8 cellular contexts compared by ENCODE assay signal in the genomic region with DNA sequence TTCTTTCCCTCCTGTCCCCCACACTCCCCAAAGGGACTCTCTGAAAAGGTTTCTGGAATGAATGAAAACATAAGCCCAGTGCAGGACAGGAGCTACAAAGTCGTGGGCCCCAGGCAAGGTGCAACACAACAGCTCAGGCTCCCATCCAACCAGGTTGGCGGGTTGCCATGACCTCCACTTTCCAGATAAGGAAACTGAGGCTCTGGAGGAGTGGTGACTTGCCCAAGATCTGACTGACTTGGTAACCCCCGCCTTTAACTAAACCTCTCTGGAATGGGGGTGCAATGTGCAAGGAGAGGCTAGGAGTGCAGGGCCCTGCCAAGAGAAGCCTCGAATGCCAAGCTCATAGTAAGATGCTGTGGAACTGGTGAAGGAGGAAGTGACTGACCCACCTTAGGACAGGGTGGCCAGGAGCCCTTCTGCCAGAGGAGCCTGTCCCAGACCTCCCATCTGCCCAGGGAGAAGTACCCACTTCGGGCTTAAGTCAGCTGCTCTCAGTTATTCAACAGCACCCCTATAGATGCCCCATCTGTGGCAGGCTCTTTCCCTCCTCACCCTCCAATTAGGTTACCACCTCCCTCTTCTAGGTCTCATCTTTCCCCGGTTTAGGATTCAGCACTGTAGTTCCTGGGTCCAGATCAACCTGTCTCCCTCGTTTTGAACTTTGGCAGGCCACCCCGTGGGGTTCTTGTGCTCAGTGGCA. TPM values are rescaled to one million over a fixed set of nuclear protein-coding genes. Genes with fewer than 3 reads are reported as not detected.
DNase-seq lines count a peak whose midpoint lies in the region; ATAC-seq and TF ChIP-seq lines count a peak whose summit lies in the region.

No MANE protein-coding gene starts in this region.

- peaks cover 0 to 20% of the 10 kb centered on the region in 2 donors for H3K4me1 ChIP-seq in breast epithelium
- peaks cover 0 to 19% of the 10 kb centered on the region in 2 donors for H3K4me1 ChIP-seq in muscle layer of duodenum (ENCODE audit: control insufficient read depth in 1 of 2, insufficient read depth in 2 of 2, low read length in 2 of 2)
- peaks cover 0 to 7% of the 10 kb centered on the region in 2 donors for H3K4me1 ChIP-seq in uterus

- intact Hi-C loops in Right ventricle myocardium superior (cut with DNase I) (no loop called here), cardiac septum (cut with DNase I) (loop anchor here (2.0 kb wide), 1 partner anchor 82 kb away; a partner anchor contains a TSS), breast epithelium (cut with DNase I; ENCODE audit: low total_unique reads) (no loop called here), uterus (cut with DNase I; ENCODE audit: low total_unique reads) (no loop called here)

- TF ChIP-seq CTCF in breast epithelium (IDR thresholded peaks at IDR 0.05) (no peak), uterus (IDR thresholded peaks at IDR 0.05) (no peak)

- H3K4me3 ChIP-seq in breast epithelium (peak overlapping the region; percentile 92 to 97 (median 93)), muscle layer of duodenum (ENCODE audit: low read depth in 1 of 2, low read length in 2 of 2) (peak overlapping the region; percentile 74 to 86), uterus (peak overlapping the region; percentile 89 to 97)

- H3K27ac ChIP-seq in breast epithelium (peak overlapping the region; percentile 94 to 96), muscle layer of duodenum (ENCODE audit: low read length) (peak overlapping the region; percentile 84), uterus (peak overlapping the region; percentile 90 to 95)

- TF ChIP-seq POLR2A in breast epithelium (IDR thresholded peaks at IDR 0.05) (no peak), uterus (IDR thresholded peaks at IDR 0.05) (no peak)

- ATAC-seq in Right ventricle myocardium superior (ENCODE audit: poor library complexity) (no peak), GM21515 (IDR thresholded peaks at IDR 0.05; ENCODE audit: unreplicated experiment) (no peak)

- H3K36me3 ChIP-seq in breast epithelium (no peaks in the 10 kb centered on the region), muscle layer of duodenum (ENCODE audit: control insufficient read depth in 1 of 2, insufficient read depth in 2 of 2, low read length in 2 of 2) (peaks cover 12 to 19% of the 10 kb centered on the region in 2 donors), uterus (no peaks in the 10 kb centered on the region)

- H3K9me3 ChIP-seq in breast epithelium (no peaks in the 10 kb centered on the region), muscle layer of duodenum (ENCODE audit: control insufficient read depth in 1 of 2, low read length in 2 of 2) (no peaks in the 10 kb centered on the region), uterus (no peaks in the 10 kb centered on the region)

- H3K27me3 ChIP-seq in breast epithelium: no peaks in the 10 kb centered on the region
- H3K27me3 ChIP-seq in muscle layer of duodenum (ENCODE audit: low read depth, low read length): no peaks in the 10 kb centered on the region
- no peaks in the 10 kb centered on the region for H3K27me3 ChIP-seq in uterus

- peak; percentile 73 for DNase-seq in Right ventricle myocardium superior
- DNase-seq in cardiac septum (ENCODE audit: low spot score): no peak
- peak in 1 of 2 donors; percentile 37 for DNase-seq in breast epithelium (ENCODE audit: low spot score in 2 of 2)
- DNase-seq in uterus: no peak
- DNase-seq in activated gamma-delta T cell treated with Interleukin-2 at 50 U/mL for 16 hours: no peak
- no peak for DNase-seq in ecto neural progenitor cell (ENCODE audit: low spot score)

RNA-seq across cellular contexts. Expression of a gene that starts 0.5 kb away (rescaled TPM):
- total RNA-seq in Right ventricle myocardium superior: 7,948 TPM
- 8,054 TPM for total RNA-seq in cardiac septum
- total RNA-seq in breast epithelium: 1 to 10 TPM in 2 of 3 donors, not detected in 1; 3.7 to 4.2 TPM
- total RNA-seq in uterus: 1 to 10 TPM in 3 of 4 donors, not detected in 1; 3.0 to 4.4 (median 3.4) TPM

RNA-seq across cellular contexts. Expression of a gene that starts 1.0 kb away (rescaled TPM):
- total RNA-seq in Right ventricle myocardium superior: 46.0 TPM
- 59.1 TPM for total RNA-seq in cardiac septum
- 100 to 1,000 TPM in 2 of 3 donors, 10 to 100 TPM in 1; 67.7 to 119 (median 108) TPM for total RNA-seq in breast epithelium
- total RNA-seq in uterus: 100 to 1,000 TPM in 2 of 4 donors, 10 to 100 TPM in 2; 50.0 to 157 (median 114) TPM

RNA-seq across cellular contexts. Expression of a gene that starts 9.5 kb away (rescaled TPM):
- 10.4 TPM for total RNA-seq in Right ventricle myocardium superior
- total RNA-seq in cardiac septum: 15.3 TPM
- total RNA-seq in breast epithelium: 100 to 1,000 TPM in 1 of 3 donors, 10 to 100 TPM in 2; 12.3 to 255 (median 70.1) TPM
- 10 to 100 TPM in 3 of 4 donors, 1 to 10 TPM in 1; 4.4 to 91.2 (median 16.7) TPM for total RNA-seq in uterus

RNA-seq across cellular contexts. Expression of a gene that starts 40.8 kb away (rescaled TPM):
- total RNA-seq in Right ventricle myocardium superior (74.7 TPM), cardiac septum (52.2 TPM), breast epithelium (100 to 1,000 TPM in 1 of 3 donors, 10 to 100 TPM in 2; 47.7 to 149 (median 55.4) TPM), uterus (100 to 1,000 TPM in 1 of 4 donors, 10 to 100 TPM in 3; 55.3 to 216 (median 78.2) TPM)

RNA-seq across cellular contexts. Expression of a gene that starts 43.9 kb away (rescaled TPM):
- total RNA-seq in Right ventricle myocardium superior (16.8 TPM), cardiac septum (17.5 TPM), breast epithelium (10 to 100 TPM; 11.8 to 18.1 (median 12.4) TPM), uterus (10 to 100 TPM in 1 of 4 donors, 1 to 10 TPM in 3; 1.5 to 13.4 (median 6.1) TPM)

Comparison
In these comparisons a context has a peak if more than half of its experiments do, and no peak if none do; other contexts are left out.
1. RNA of a gene that starts 0.5 kb away (total RNA-seq): 8,054 TPM in cardiac septum (single experiment) and 7,948 TPM in Right ventricle myocardium superior (single experiment); 3.7 to 4.2 TPM in breast epithelium and 3.0 to 4.4 TPM in uterus; every median in the first group is over 1,000 times any median in the second.
2. Peak in every context shown above with its lines, with median percentiles within 50 percentile points of each other: H3K27ac ChIP-seq and H3K4me3 ChIP-seq.